In the genomic region with DNA sequence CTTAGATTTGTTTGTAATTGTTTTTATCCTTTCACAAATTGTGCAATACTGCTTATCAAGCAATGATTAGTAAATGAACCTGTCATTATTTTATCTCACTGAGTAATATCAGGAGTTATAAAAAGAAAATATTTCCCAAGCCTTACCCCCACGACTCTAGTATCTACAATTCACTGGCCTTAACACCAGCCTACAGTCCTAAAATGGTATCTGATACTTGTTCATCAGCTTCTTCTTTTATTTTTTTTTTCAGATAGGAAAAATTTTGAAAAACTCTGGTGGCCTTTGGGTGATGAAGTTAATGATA, we compare ENCODE assay signal across 18 cellular contexts.
A peak's percentile ranks its signal among the peaks of the same experiment; 100 is the strongest.
DNase-seq lines count a peak whose midpoint lies in the region; ATAC-seq, FAIRE-seq and TF ChIP-seq lines count a peak whose summit lies in the region.
"Had no signal": no experiment of that assay in that cellular context is flagged by ENCODE, and none has a peak within 500 bp of the region (broad histone marks: within the 10 kb centered on the region; RNA-seq: fewer than 3 reads in every experiment).

No MANE protein-coding gene starts in this region.

- H3K23ac ChIP-seq in IMR-90 (ENCODE audit: low read depth, low read length) (no peak overlapping the region), trophoblast cell (ENCODE audit: low read length) (no peak overlapping the region)

- no peak overlapping the region for H2BK120ac ChIP-seq in IMR-90 (ENCODE audit: low read depth, low read length)
- no peak overlapping the region for H2BK120ac ChIP-seq in trophoblast cell (ENCODE audit: insufficient read depth, low read length, poor library complexity)

- no peak overlapping the region for H3K4me2 ChIP-seq in IMR-90 (ENCODE audit: low read depth, low read length)
- H3K4me2 ChIP-seq in trophoblast cell (ENCODE audit: low read length): no peak overlapping the region
- H3K4me2 ChIP-seq: GM23338 had no signal

- no peaks in the 10 kb centered on the region for H4K20me1 ChIP-seq in IMR-90 (ENCODE audit: insufficient read depth, low read length)

- CTCF ChIA-PET in IMR-90 (lab: Yijun Ruan, JAX): no interaction called here

- intact Hi-C loops in IMR-90 (cut with micrococcal nuclease) (no loop called here), lower leg skin (cut with DNase I; ENCODE audit: low total_unique reads) (no loop called here)

- H3K9me3 ChIP-seq in IMR-90 (ENCODE audit: control insufficient read depth, insufficient read depth, low read length) (no peaks in the 10 kb centered on the region), trophoblast cell (ENCODE audit: insufficient read depth, low read depth, low read length) (peaks cover 4% of the 10 kb centered on the region)
- H3K9me3 ChIP-seq: HAP-1 had no signal

- peaks cover 2% of the 10 kb centered on the region; the same call in 1 of the 2 replicates for H3K27me3 ChIP-seq in IMR-90 (ENCODE audit: control insufficient read depth, insufficient read depth, low read length)
- H3K27me3 ChIP-seq in bronchial epithelial cell (ENCODE audit: control insufficient read depth, insufficient read depth, low read length): no peaks in the 10 kb centered on the region
- H3K27me3 ChIP-seq in H7 (ENCODE audit: control insufficient read depth, insufficient read depth, low read length): no peaks in the 10 kb centered on the region
- no peaks in the 10 kb centered on the region for H3K27me3 ChIP-seq in trophoblast cell (ENCODE audit: insufficient read depth, low read length)

- H3K79me1 ChIP-seq in IMR-90 (ENCODE audit: low read depth in 1 of 2, low read length in 2 of 2): no peaks in the 10 kb centered on the region
- H3K79me1 ChIP-seq in trophoblast cell (ENCODE audit: low read length): no peaks in the 10 kb centered on the region

- H3K27ac ChIP-seq in IMR-90 (ENCODE audit: insufficient read depth, low read length) (no peak overlapping the region), trophoblast cell (ENCODE audit: low read depth, low read length) (no peak overlapping the region)

- no peak for DNase-seq in IMR-90
- peak; percentile 39 for DNase-seq in NCI-H226
- peak; percentile 27 for DNase-seq in bronchial epithelial cell (ENCODE audit: low read depth)
- DNase-seq in H7: no peak
- DNase-seq in trophoblast cell: no peak
- DNase-seq in lower leg skin (ENCODE audit: low spot score in 2 of 2): no peak
- DNase-seq: C1 segment of cervical spinal cord; Calu3; CD4-positive, alpha-beta memory T cell; COR-L47; DMS53; DMS79 treated with DMSO at 0.1 percent for 48 hours; GF-D8; HFFc6 had no signal

- no peak overlapping the region for H2AK9ac ChIP-seq in IMR-90 (replicated peaks; ENCODE audit: low read depth, low read length, poor library complexity)

- H3K9me1 ChIP-seq in IMR-90 (ENCODE audit: insufficient read depth, low read length): no peaks in the 10 kb centered on the region

- no peak for FAIRE-seq in bronchial epithelial cell (lab: Jason Lieb, UNC)
- FAIRE-seq: GM12891, GM18507 had no signal

- no CpG with 5 or more reads among the region's 1 CpG for WGBS in IMR-90 (ENCODE audit: extremely low coverage in 2 of 2, insufficient read length in 1 of 2), 2 experiments
- no CpG with 5 or more reads among the region's 1 CpG for WGBS in trophoblast cell (ENCODE audit: extremely low coverage, insufficient coverage, insufficient read length)
- WGBS in lower leg skin, 2 donors: 19 to 32% methylated on average over 1 of the region's 1 CpG

- H3K4me3 ChIP-seq in IMR-90 (ENCODE audit: insufficient read depth, low read depth, low read length) (no peak overlapping the region), bronchial epithelial cell (ENCODE audit: low read depth, low read length) (no peak overlapping the region), H7 (ENCODE audit: insufficient read depth, low read depth, low read length) (no peak overlapping the region), trophoblast cell (ENCODE audit: low read depth, low read length) (no peak overlapping the region), lower leg skin (ENCODE audit: low read depth, poor library complexity, severe bottlenecking) (no peak overlapping the region)
- H3K4me3 ChIP-seq: GM23338, HAP-1 had no signal

- H4K8ac ChIP-seq in IMR-90 (ENCODE audit: low read depth in 2 of 2, low read length in 2 of 2) (no peak overlapping the region), trophoblast cell (ENCODE audit: low read depth, low read length) (no peak overlapping the region)

- H3K56ac ChIP-seq in IMR-90 (ENCODE audit: extremely low read depth, insufficient read depth, low read length): no peak overlapping the region

- dilution Hi-C loops in IMR-90 (cut with HindIII; ENCODE audit: low sequenced_read_pairs, unreplicated experiment): no loop called here

- H2BK5ac ChIP-seq in IMR-90 (ENCODE audit: low read depth, low read length, poor library complexity, severe bottlenecking) (no peak overlapping the region), trophoblast cell (ENCODE audit: low read depth, low read length, poor library complexity) (no peak overlapping the region)

- H3K79me2 ChIP-seq in trophoblast cell (ENCODE audit: control insufficient read depth, insufficient read depth, low read length, poor library complexity): no peaks in the 10 kb centered on the region

- H2AK5ac ChIP-seq in IMR-90 (ENCODE audit: low read depth, low read length) (no peak overlapping the region), trophoblast cell (ENCODE audit: low read length) (no peak overlapping the region)

- BruUV-seq in IMR-90 (replicated peaks; lab: Mats Ljungman, UMichigan): no TSS peak

- in situ Hi-C loops in IMR-90 (cut with MboI; ENCODE audit: low sequenced_read_pairs): no loop called here

- H3K18ac ChIP-seq in IMR-90 (ENCODE audit: low read depth, low read length): no peak overlapping the region
- no peak overlapping the region for H3K18ac ChIP-seq in trophoblast cell (ENCODE audit: low read length)

- no peak for TF ChIP-seq CTCF in IMR-90 (conservative IDR thresholded peaks at IDR 0.05; ENCODE audit: low read depth, low read length)
- no peak for TF ChIP-seq CTCF in bronchial epithelial cell (IDR thresholded peaks at IDR 0.05; ENCODE audit: insufficient read depth, low read length, severe bottlenecking)
- no peak for TF ChIP-seq CTCF in lower leg skin (IDR thresholded peaks at IDR 0.05)

- H2BK15ac ChIP-seq in IMR-90 (ENCODE audit: low read depth, low read length): no peak overlapping the region

- H4K12ac ChIP-seq in trophoblast cell (ENCODE audit: low read depth, low read length): no peak overlapping the region

- TF ChIP-seq RAD21 in IMR-90 (IDR thresholded peaks at IDR 0.05; ENCODE audit: low read length): no peak

- H4K5ac ChIP-seq in IMR-90 (ENCODE audit: low read depth, low read length): no peak overlapping the region

- no peak overlapping the region for H4K91ac ChIP-seq in IMR-90 (ENCODE audit: insufficient read depth, low read depth, low read length)
- no peak overlapping the region for H4K91ac ChIP-seq in trophoblast cell (ENCODE audit: low read depth, low read length)

- no peak for ATAC-seq in IMR-90 (ENCODE audit: low read depth)
- ATAC-seq: GM23338 had no signal

- H2AFZ ChIP-seq in IMR-90 (replicated peaks; ENCODE audit: low read length, poor library complexity) (no peak overlapping the region), trophoblast cell (ENCODE audit: insufficient read depth, low read length, poor library complexity) (no peak overlapping the region)
- H2AFZ ChIP-seq: GM23338 had no signal

- no peak overlapping the region for H3K4ac ChIP-seq in IMR-90 (ENCODE audit: low read depth, low read length)
- no peak overlapping the region for H3K4ac ChIP-seq in trophoblast cell (ENCODE audit: low read depth, low read length)

- H3K14ac ChIP-seq in IMR-90 (replicated peaks; ENCODE audit: low read depth, low read length): no peak overlapping the region
- H3K14ac ChIP-seq in trophoblast cell (ENCODE audit: low read length): no peak overlapping the region

- H3K9ac ChIP-seq in IMR-90 (ENCODE audit: low read depth, low read length) (no peak overlapping the region), trophoblast cell (ENCODE audit: low read length) (no peak overlapping the region)

- TF ChIP-seq POLR2A in IMR-90 (IDR thresholded peaks at IDR 0.05; ENCODE audit: low read depth, low read length): no peak
- no peak for TF ChIP-seq POLR2A in lower leg skin (IDR thresholded peaks at IDR 0.05)

- H2BK12ac ChIP-seq in trophoblast cell (ENCODE audit: low read length): no peak overlapping the region

- no peaks in the 10 kb centered on the region for H3K36me3 ChIP-seq in IMR-90 (ENCODE audit: control insufficient read depth, insufficient read depth, low read length)
- no peaks in the 10 kb centered on the region for H3K36me3 ChIP-seq in bronchial epithelial cell (ENCODE audit: control insufficient read depth, insufficient read depth, low read length)
- H3K36me3 ChIP-seq in H7 (replicated peaks; ENCODE audit: control insufficient read depth, insufficient read depth, low read length): no peaks in the 10 kb centered on the region
- H3K36me3 ChIP-seq in trophoblast cell (ENCODE audit: control insufficient read depth in 1 of 2, insufficient read depth in 2 of 2, low read length in 2 of 2): no peaks in the 10 kb centered on the region
- H3K36me3 ChIP-seq: HAP-1 had no signal

- POLR2A ChIA-PET in IMR-90 (lab: Charles Lee; ENCODE audit: unreplicated experiment): no interaction called here

- H2BK20ac ChIP-seq in IMR-90 (ENCODE audit: low read depth, low read length): no peak overlapping the region

- H3K4me1 ChIP-seq in IMR-90 (ENCODE audit: control insufficient read depth, insufficient read depth, low read length) (no peaks in the 10 kb centered on the region), trophoblast cell (ENCODE audit: control insufficient read depth in 1 of 2, insufficient read depth in 2 of 2, low read length in 2 of 2) (no peaks in the 10 kb centered on the region)
- H3K4me1 ChIP-seq: HAP-1 had no signal

TF ChIP-seq in IMR-90, 13 proteins besides CTCF, POLR2A, EP300 and RAD21:
- TF ChIP-seq CEBPB (IDR thresholded peaks at IDR 0.05; ENCODE audit: low read depth, low read length) (peak; percentile 31), MXI1 (IDR thresholded peaks at IDR 0.05; ENCODE audit: borderline replicate concordance, low read depth, low read length) (no peak)

Comparison
In these comparisons a context has a peak if more than half of its experiments do, and no peak if none do; other contexts are left out.
1. DNase-seq: peak in NCI-H226 (single experiment) and bronchial epithelial cell (single experiment); none in IMR-90 (single experiment), H7 (single experiment), trophoblast cell (0 of 2) and lower leg skin (0 of 2).